24 cellular contexts compared by ENCODE assay signal in genomic region chr9:103707181-103707580, GRCh38.
DNase-seq lines count a peak whose midpoint lies in the region; ATAC-seq and TF ChIP-seq lines count a peak whose summit lies in the region.
"Had no signal": no experiment of that assay in that cellular context is flagged by ENCODE, and none has a peak within 500 bp of the region (broad histone marks: within the 10 kb centered on the region; RNA-seq: fewer than 3 reads in every experiment).

No MANE protein-coding gene starts in this region.

- H2AFZ ChIP-seq in PC-3 (ENCODE audit: low read length): no peak overlapping the region

- H3K27ac ChIP-seq in PC-3 (ENCODE audit: low read length): no peak overlapping the region

- H3K9me2 ChIP-seq in PC-3 (replicated peaks; ENCODE audit: low read length): no peaks in the 10 kb centered on the region
- H3K9me2 ChIP-seq: SK-N-SH had no signal

- no peak overlapping the region for H3K4me3 Mint-ChIP-seq in nephron progenitor cell

- no peaks in the 10 kb centered on the region for H3K9me3 ChIP-seq in PC-3 (ENCODE audit: low read length)
- H3K9me3 ChIP-seq: SK-N-SH had no signal

- DNase-seq in DMS53 (lab: John Stamatoyannopoulos, UW) (peak; percentile 10), DMS53 treated with DMSO at 0.1 percent for 48 hours (lab: John Stamatoyannopoulos, UW; ENCODE audit: unreplicated experiment) (no peak), PC-3 (peak; percentile 15), fibroblast of mammary gland (ENCODE audit: low read depth) (peak; percentile 16), nephron progenitor cell (no peak), NCI-H2029 (lab: John Stamatoyannopoulos, UW) (no peak), NCI-H1930 (lab: John Stamatoyannopoulos, UW) (no peak)
- DNase-seq: 8988T; AML-193; C1 segment of cervical spinal cord; DND-41; Kasumi-1; MM.1S; NCI-H1048; NCI-H1417 treated with DMSO at 0.1 percent for 48 hours; NCI-H187 treated with DMSO at 0.1 percent for 48 hours; NCI-H226; NCI-H524; NCI-H774; NK-92 treated with Interleukin-12 subunit alpha and Interleukin-12 subunit beta, amount 100 ng/mL, for 24 hours; SIG-M5; SK-N-SH had no signal

- no peak overlapping the region for H3K27ac Mint-ChIP-seq in nephron progenitor cell

- no peaks in the 10 kb centered on the region for H3F3A ChIP-seq in PC-3 (ENCODE audit: low read length, unreplicated experiment)

- H3K9me3 Mint-ChIP-seq in nephron progenitor cell: peaks cover 9% of the 10 kb centered on the region

- H3K27me3 ChIP-seq in PC-3 (ENCODE audit: low read length): no peaks in the 10 kb centered on the region

- no peaks in the 10 kb centered on the region for H3K36me3 ChIP-seq in PC-3 (ENCODE audit: low read depth, low read length)

- no peak overlapping the region for H3K4me2 ChIP-seq in PC-3 (ENCODE audit: low read length)
- H3K4me2 ChIP-seq: SK-N-SH had no signal

- TF ChIP-seq POLR2A in GM18505 (IDR thresholded peaks at IDR 0.05; ENCODE audit: borderline replicate concordance, extremely low read depth, insufficient read depth, insufficient read length): no peak

- H3K9ac ChIP-seq in PC-3 (ENCODE audit: low read length): no peak overlapping the region
- H3K9ac ChIP-seq: SK-N-SH had no signal

- BruUV-seq in PC-3 (replicated peaks; lab: Mats Ljungman, UMichigan): no TSS peak

- no peaks in the 10 kb centered on the region for H3K4me1 Mint-ChIP-seq in nephron progenitor cell

- H3K36me3 Mint-ChIP-seq in nephron progenitor cell (ENCODE audit: low read depth): no peaks in the 10 kb centered on the region

- H3K79me2 ChIP-seq in PC-3 (ENCODE audit: low read length): no peaks in the 10 kb centered on the region

- TF ChIP-seq CTCF in PC-3 (conservative IDR thresholded peaks at IDR 0.05; ENCODE audit: low read depth, low read length) (no peak), fibroblast of mammary gland (conservative IDR thresholded peaks at IDR 0.05; ENCODE audit: control insufficient read depth, insufficient read depth, low read depth, low read length) (no peak), nephron progenitor cell (IDR thresholded peaks at IDR 0.05) (no peak)

- no peaks in the 10 kb centered on the region for H3K4me1 ChIP-seq in PC-3 (ENCODE audit: insufficient read depth, low read length)

- CTCF ChIA-PET in PC-3 (lab: Charles Lee): no interaction called here

- H3K27me3 Mint-ChIP-seq in nephron progenitor cell (ENCODE audit: low read depth, poor library complexity): peaks cover 6% of the 10 kb centered on the region

- H3K4me3 ChIP-seq in PC-3 (ENCODE audit: low read length) (no peak overlapping the region), fibroblast of mammary gland (ENCODE audit: control insufficient read depth, low read depth, low read length) (no peak overlapping the region)

- POLR2A ChIA-PET in PC-3 (lab: Charles Lee; ENCODE audit: unreplicated experiment): no interaction called here

- intact Hi-C loops in PC-3 (cut with micrococcal nuclease): no loop called here

- H4K20me1 ChIP-seq in PC-3 (ENCODE audit: low read length): no peaks in the 10 kb centered on the region

- ATAC-seq in PC-3 (peak; percentile 42), GM18505 (IDR thresholded peaks at IDR 0.05; ENCODE audit: unreplicated experiment) (no peak)
- ATAC-seq: Panc1 had no signal

Comparison
In these comparisons a context has a peak if more than half of its experiments do, and no peak if none do; other contexts are left out.
1. DNase-seq: peak in DMS53 (single experiment), PC-3 (single experiment) and fibroblast of mammary gland (single experiment); none in DMS53 treated with DMSO at 0.1 percent for 48 hours (single experiment), nephron progenitor cell (single experiment), NCI-H2029 (single experiment) and NCI-H1930 (0 of 2).